In the genomic region with DNA sequence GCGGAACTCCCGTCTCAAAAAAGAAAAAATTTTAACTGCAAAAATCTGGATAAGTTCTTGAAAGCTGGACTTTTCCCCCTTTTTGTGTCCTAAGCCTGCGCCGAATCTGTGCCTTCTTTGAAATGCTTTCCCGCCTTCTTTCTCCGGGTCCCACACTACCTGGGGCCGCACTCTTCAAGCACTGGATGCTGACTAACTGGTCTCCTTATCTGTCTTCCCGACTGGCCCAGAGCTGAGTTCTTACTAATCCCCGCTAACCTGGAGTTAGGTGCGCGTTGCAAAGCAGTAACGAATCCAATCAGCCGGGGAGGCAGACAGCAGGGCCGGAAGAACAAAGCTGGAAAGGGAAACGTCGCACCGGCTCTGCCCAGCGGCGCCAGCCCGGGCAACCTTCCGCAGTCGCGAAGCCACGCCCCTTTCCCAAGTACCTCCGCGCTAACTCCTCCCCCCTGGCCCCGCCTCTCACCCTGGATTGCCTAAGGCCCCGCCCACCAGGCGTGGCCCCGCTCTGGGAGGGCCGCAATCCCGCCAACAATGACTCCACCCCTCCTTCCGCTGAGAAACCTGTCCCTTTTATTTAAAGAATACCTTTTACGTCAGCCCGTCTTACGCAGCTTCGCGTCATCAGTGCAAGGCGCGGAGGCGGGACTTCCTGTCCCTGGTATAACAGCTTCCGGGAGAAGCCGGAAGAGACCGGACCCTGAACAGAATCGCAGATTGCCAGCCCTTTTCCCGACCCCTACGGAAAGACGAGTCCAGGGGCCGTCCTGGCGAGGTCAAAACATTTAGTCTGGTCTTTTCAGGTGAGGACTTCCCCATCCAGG, we compare ENCODE assay signal across 1 cellular context.
TF ChIP-seq lines count a peak whose summit lies in the region.

A gene (plus strand): TSS at position 666 of the 824 bp plus-strand sequence. CDS start 737 bp downstream, outside the sequence.

TF ChIP-seq in K562, 482 proteins besides CTCF, POLR2A, EP300 and RAD21 (continued from another document and continues in another):
- TF ChIP-seq, protein P1, sequence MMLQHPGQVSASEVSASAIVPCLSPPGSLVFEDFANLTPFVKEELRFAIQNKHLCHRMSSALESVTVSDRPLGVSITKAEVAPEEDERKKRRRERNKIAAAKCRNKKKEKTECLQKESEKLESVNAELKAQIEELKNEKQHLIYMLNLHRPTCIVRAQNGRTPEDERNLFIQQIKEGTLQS (IDR thresholded peaks at IDR 0.05), result peak; percentile 66
- TF ChIP-seq, protein P1 (CRISPR knock-in tag; conservative IDR thresholded peaks at IDR 0.05), result peak; percentile 66; the same call in 1 of the 2 replicates
- peak in 1 of 2 experiments; percentile 81; a peak in 2 of 4 replicates for TF ChIP-seq HDAC1 (IDR thresholded peaks at IDR 0.05)
- TF ChIP-seq, protein P2, sequence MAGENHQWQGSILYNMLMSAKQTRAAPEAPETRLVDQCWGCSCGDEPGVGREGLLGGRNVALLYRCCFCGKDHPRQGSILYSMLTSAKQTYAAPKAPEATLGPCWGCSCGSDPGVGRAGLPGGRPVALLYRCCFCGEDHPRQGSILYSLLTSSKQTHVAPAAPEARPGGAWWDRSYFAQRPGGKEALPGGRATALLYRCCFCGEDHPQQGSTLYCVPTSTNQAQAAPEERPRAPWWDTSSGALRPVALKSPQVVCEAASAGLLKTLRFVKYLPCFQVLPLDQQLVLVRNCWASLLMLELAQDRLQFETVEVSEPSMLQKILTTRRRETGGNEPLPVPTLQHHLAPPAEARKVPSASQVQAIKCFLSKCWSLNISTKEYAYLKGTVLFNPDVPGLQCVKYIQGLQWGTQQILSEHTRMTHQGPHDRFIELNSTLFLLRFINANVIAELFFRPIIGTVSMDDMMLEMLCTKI (IDR thresholded peaks at IDR 0.05; ENCODE audit: partially characterized antibody), result no peak
- TF ChIP-seq, protein P3, sequence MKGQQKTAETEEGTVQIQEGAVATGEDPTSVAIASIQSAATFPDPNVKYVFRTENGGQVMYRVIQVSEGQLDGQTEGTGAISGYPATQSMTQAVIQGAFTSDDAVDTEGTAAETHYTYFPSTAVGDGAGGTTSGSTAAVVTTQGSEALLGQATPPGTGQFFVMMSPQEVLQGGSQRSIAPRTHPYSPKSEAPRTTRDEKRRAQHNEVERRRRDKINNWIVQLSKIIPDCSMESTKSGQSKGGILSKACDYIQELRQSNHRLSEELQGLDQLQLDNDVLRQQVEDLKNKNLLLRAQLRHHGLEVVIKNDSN (CRISPR knock-in tag; IDR thresholded peaks at IDR 0.05), result no peak
- TF ChIP-seq, protein P4, sequence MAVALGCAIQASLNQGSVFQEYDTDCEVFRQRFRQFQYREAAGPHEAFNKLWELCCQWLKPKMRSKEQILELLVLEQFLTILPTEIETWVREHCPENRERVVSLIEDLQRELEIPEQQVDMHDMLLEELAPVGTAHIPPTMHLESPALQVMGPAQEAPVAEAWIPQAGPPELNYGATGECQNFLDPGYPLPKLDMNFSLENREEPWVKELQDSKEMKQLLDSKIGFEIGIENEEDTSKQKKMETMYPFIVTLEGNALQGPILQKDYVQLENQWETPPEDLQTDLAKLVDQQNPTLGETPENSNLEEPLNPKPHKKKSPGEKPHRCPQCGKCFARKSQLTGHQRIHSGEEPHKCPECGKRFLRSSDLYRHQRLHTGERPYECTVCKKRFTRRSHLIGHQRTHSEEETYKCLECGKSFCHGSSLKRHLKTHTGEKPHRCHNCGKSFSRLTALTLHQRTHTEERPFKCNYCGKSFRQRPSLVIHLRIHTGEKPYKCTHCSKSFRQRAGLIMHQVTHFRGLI (CRISPR knock-in tag; IDR thresholded peaks at IDR 0.05), result no peak
- TF ChIP-seq ZFP1 (CRISPR knock-in tag; IDR thresholded peaks at IDR 0.05), result no peak
- TF ChIP-seq ZNF140 (CRISPR knock-in tag; IDR thresholded peaks at IDR 0.05), result no peak
- TF ChIP-seq SMC3 (conservative IDR thresholded peaks at IDR 0.05; ENCODE audit: insufficient read depth, low read depth, low read length), result no peak
- TF ChIP-seq ZNF707 (CRISPR knock-in tag; conservative IDR thresholded peaks at IDR 0.05), result no peak
- no peak for TF ChIP-seq SMAD3 (CRISPR knock-in tag; conservative IDR thresholded peaks at IDR 0.05)
- no peak for TF ChIP-seq BCL6 (CRISPR knock-in tag; IDR thresholded peaks at IDR 0.05)
- TF ChIP-seq NCOA6 (IDR thresholded peaks at IDR 0.05), result no peak
- TF ChIP-seq, protein P5, sequence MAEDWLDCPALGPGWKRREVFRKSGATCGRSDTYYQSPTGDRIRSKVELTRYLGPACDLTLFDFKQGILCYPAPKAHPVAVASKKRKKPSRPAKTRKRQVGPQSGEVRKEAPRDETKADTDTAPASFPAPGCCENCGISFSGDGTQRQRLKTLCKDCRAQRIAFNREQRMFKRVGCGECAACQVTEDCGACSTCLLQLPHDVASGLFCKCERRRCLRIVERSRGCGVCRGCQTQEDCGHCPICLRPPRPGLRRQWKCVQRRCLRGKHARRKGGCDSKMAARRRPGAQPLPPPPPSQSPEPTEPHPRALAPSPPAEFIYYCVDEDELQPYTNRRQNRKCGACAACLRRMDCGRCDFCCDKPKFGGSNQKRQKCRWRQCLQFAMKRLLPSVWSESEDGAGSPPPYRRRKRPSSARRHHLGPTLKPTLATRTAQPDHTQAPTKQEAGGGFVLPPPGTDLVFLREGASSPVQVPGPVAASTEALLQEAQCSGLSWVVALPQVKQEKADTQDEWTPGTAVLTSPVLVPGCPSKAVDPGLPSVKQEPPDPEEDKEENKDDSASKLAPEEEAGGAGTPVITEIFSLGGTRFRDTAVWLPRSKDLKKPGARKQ (CRISPR knock-in tag; IDR thresholded peaks at IDR 0.05), result no peak
- TF ChIP-seq, protein P6, sequence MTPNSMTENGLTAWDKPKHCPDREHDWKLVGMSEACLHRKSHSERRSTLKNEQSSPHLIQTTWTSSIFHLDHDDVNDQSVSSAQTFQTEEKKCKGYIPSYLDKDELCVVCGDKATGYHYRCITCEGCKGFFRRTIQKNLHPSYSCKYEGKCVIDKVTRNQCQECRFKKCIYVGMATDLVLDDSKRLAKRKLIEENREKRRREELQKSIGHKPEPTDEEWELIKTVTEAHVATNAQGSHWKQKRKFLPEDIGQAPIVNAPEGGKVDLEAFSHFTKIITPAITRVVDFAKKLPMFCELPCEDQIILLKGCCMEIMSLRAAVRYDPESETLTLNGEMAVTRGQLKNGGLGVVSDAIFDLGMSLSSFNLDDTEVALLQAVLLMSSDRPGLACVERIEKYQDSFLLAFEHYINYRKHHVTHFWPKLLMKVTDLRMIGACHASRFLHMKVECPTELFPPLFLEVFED (CRISPR knock-in tag; conservative IDR thresholded peaks at IDR 0.05), result no peak
- TF ChIP-seq FOSL1 (tag; conservative IDR thresholded peaks at IDR 0.05), result peak; percentile 56; the same call in 1 of the 2 replicates
- TF ChIP-seq MCM5 (IDR thresholded peaks at IDR 0.05; ENCODE audit: low read depth), result no peak
- no peak for TF ChIP-seq ZNF766 (CRISPR knock-in tag; conservative IDR thresholded peaks at IDR 0.05)
- TF ChIP-seq, protein P7, sequence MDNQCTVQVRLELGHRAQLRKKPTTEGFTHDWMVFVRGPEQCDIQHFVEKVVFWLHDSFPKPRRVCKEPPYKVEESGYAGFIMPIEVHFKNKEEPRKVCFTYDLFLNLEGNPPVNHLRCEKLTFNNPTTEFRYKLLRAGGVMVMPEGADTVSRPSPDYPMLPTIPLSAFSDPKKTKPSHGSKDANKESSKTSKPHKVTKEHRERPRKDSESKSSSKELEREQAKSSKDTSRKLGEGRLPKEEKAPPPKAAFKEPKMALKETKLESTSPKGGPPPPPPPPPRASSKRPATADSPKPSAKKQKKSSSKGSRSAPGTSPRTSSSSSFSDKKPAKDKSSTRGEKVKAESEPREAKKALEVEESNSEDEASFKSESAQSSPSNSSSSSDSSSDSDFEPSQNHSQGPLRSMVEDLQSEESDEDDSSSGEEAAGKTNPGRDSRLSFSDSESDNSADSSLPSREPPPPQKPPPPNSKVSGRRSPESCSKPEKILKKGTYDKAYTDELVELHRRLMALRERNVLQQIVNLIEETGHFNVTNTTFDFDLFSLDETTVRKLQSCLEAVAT (IDR thresholded peaks at IDR 0.05), result no peak
- no peak for TF ChIP-seq RBM34 (IDR thresholded peaks at IDR 0.05; ENCODE audit: borderline replicate concordance, insufficient read depth, low read length)
- peak; percentile 91 for TF ChIP-seq SUPT5H (IDR thresholded peaks at IDR 0.05)
- no peak for TF ChIP-seq ZFP36 (IDR thresholded peaks at IDR 0.05; ENCODE audit: low read depth, low read length, partially characterized antibody)
- TF ChIP-seq, protein P8, sequence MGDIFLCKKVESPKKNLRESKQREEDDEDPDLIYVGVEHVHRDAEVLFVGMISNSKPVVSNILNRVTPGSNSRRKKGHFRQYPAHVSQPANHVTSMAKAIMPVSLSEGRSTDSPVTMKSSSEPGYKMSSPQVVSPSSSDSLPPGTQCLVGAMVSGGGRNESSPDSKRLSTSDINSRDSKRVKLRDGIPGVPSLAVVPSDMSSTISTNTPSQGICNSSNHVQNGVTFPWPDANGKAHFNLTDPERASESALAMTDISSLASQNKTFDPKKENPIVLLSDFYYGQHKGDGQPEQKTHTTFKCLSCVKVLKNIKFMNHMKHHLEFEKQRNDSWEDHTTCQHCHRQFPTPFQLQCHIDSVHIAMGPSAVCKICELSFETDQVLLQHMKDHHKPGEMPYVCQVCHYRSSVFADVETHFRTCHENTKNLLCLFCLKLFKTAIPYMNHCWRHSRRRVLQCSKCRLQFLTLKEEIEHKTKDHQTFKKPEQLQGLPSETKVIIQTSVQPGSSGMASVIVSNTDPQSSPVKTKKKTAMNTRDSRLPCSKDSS (IDR thresholded peaks at IDR 0.05; ENCODE audit: low read depth, partially characterized antibody), result no peak
- 0 out of 2 replicates have a peak, but pooled peaks have one; percentile 12 for TF ChIP-seq NFE2 (IDR thresholded peaks at IDR 0.05; ENCODE audit: low read depth)
- no peak for TF ChIP-seq ZNF696 (CRISPR knock-in tag; conservative IDR thresholded peaks at IDR 0.05)
- TF ChIP-seq, protein P9, sequence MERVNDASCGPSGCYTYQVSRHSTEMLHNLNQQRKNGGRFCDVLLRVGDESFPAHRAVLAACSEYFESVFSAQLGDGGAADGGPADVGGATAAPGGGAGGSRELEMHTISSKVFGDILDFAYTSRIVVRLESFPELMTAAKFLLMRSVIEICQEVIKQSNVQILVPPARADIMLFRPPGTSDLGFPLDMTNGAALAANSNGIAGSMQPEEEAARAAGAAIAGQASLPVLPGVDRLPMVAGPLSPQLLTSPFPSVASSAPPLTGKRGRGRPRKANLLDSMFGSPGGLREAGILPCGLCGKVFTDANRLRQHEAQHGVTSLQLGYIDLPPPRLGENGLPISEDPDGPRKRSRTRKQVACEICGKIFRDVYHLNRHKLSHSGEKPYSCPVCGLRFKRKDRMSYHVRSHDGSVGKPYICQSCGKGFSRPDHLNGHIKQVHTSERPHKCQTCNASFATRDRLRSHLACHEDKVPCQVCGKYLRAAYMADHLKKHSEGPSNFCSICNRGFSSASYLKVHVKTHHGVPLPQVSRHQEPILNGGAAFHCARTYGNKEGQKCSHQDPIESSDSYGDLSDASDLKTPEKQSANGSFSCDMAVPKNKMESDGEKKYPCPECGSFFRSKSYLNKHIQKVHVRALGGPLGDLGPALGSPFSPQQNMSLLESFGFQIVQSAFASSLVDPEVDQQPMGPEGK (CRISPR knock-in tag; IDR thresholded peaks at IDR 0.05; ENCODE audit: borderline replicate concordance), result no peak
- TF ChIP-seq, protein P10, sequence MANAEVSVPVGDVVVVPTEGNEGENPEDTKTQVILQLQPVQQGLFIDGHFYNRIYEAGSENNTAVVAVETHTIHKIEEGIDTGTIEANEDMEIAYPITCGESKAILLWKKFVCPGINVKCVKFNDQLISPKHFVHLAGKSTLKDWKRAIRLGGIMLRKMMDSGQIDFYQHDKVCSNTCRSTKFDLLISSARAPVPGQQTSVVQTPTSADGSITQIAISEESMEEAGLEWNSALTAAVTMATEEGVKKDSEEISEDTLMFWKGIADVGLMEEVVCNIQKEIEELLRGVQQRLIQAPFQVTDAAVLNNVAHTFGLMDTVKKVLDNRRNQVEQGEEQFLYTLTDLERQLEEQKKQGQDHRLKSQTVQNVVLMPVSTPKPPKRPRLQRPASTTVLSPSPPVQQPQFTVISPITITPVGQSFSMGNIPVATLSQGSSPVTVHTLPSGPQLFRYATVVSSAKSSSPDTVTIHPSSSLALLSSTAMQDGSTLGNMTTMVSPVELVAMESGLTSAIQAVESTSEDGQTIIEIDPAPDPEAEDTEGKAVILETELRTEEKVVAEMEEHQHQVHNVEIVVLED (CRISPR knock-in tag; IDR thresholded peaks at IDR 0.05), result peak; percentile 82
- peak; percentile 63; the same call in 1 of the 2 replicates for TF ChIP-seq FOXM1 (IDR thresholded peaks at IDR 0.05; ENCODE audit: low read depth)
- no peak for TF ChIP-seq FOXM1 (CRISPR knock-in tag; IDR thresholded peaks at IDR 0.05; ENCODE audit: low read depth)
- no peak for TF ChIP-seq CBFA2T3 (IDR thresholded peaks at IDR 0.05)
- TF ChIP-seq KDM2B (CRISPR knock-in tag; IDR thresholded peaks at IDR 0.05), result no peak
- TF ChIP-seq ZNF12 (CRISPR knock-in tag; IDR thresholded peaks at IDR 0.05), result no peak
- TF ChIP-seq ZNF24 (IDR thresholded peaks at IDR 0.05), result no peak
- no peak for TF ChIP-seq XRCC4 (IDR thresholded peaks at IDR 0.05; ENCODE audit: extremely low read depth, insufficient read depth, insufficient read length)
- no peak for TF ChIP-seq PHB2 (IDR thresholded peaks at IDR 0.05; ENCODE audit: low read depth)
- TF ChIP-seq ILK (tag; IDR thresholded peaks at IDR 0.05; ENCODE audit: borderline replicate concordance, low read depth), result no peak
- no peak for TF ChIP-seq ZNF347 (CRISPR knock-in tag; IDR thresholded peaks at IDR 0.05; ENCODE audit: low read depth)
- no peak for TF ChIP-seq POLR3G (IDR thresholded peaks at IDR 0.05; ENCODE audit: extremely low read depth, insufficient read length, insufficient replicate concordance)
- TF ChIP-seq, protein P11, sequence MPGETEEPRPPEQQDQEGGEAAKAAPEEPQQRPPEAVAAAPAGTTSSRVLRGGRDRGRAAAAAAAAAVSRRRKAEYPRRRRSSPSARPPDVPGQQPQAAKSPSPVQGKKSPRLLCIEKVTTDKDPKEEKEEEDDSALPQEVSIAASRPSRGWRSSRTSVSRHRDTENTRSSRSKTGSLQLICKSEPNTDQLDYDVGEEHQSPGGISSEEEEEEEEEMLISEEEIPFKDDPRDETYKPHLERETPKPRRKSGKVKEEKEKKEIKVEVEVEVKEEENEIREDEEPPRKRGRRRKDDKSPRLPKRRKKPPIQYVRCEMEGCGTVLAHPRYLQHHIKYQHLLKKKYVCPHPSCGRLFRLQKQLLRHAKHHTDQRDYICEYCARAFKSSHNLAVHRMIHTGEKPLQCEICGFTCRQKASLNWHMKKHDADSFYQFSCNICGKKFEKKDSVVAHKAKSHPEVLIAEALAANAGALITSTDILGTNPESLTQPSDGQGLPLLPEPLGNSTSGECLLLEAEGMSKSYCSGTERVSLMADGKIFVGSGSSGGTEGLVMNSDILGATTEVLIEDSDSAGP (CRISPR knock-in tag; IDR thresholded peaks at IDR 0.05), result peak; percentile 86
- TF ChIP-seq ATF1 (CRISPR knock-in tag; IDR thresholded peaks at IDR 0.05), result peak; percentile 82
- peak; percentile 99 for TF ChIP-seq ATF1 (tag; IDR thresholded peaks at IDR 0.05)
- TF ChIP-seq CXXC5 (CRISPR knock-in tag; IDR thresholded peaks at IDR 0.05), result peak; percentile 82
- no peak for TF ChIP-seq NFE2L1 (tag; IDR thresholded peaks at IDR 0.05; ENCODE audit: borderline replicate concordance, low read depth)
- TF ChIP-seq SRSF3 (IDR thresholded peaks at IDR 0.05; ENCODE audit: insufficient read depth, low read length), result no peak
- no peak for TF ChIP-seq COPS2 (conservative IDR thresholded peaks at IDR 0.05)
